ENCODE assay signal across 12 cellular contexts in genomic region chr14:72962829-72963312, GRCh38. TPM values are rescaled to one million over a fixed set of nuclear protein-coding genes. Genes with fewer than 3 reads are reported as not detected.
DNase-seq lines count a peak whose midpoint lies in the region; ATAC-seq and TF ChIP-seq lines count a peak whose summit lies in the region.
"Had no signal": no experiment of that assay in that cellular context is flagged by ENCODE, and none has a peak within 500 bp of the region (broad histone marks: within the 10 kb centered on the region; RNA-seq: fewer than 3 reads in every experiment).

No MANE protein-coding gene starts in this region.

- ATAC-seq in gastroesophageal sphincter: no peak

- CTCF ChIA-PET in activated naive CD4-positive, alpha-beta T cell treated with anti-CD3 and anti-CD28 coated beads, Interleukin-2, amount 10 ng/mL, durations not matched to agents 7 days and 5 days (lab: Charles Lee): no interaction called here

- TF ChIP-seq EP300 in gastroesophageal sphincter (IDR thresholded peaks at IDR 0.05): no peak

- H3K27ac ChIP-seq in gastroesophageal sphincter: no peak overlapping the region

- H3K27ac Mint-ChIP-seq in activated naive CD4-positive, alpha-beta T cell treated with anti-CD3 and anti-CD28 coated beads, Interleukin-2, amount 10 ng/mL, durations not matched to agents 7 days and 5 days: peak overlapping the region; percentile 19
- H3K27ac Mint-ChIP-seq in stimulated activated naive CD8-positive, alpha-beta T cell treated with anti-CD3 and anti-CD28 coated beads, Interleukin-15, Interleukin-2, amounts not matched to agents 100 ng/mL and 50 ng/mL, for 24 hours: peak overlapping the region; percentile 81
- H3K27ac Mint-ChIP-seq in mesothelial cell of epicardium: no peak overlapping the region
- H3K27ac Mint-ChIP-seq: activated naive CD4-positive, alpha-beta T cell treated with anti-CD3 and anti-CD28 coated beads, Interleukin-2, amount 50 U/mL, for 24 hours had no signal

- H3K4me1 Mint-ChIP-seq in activated naive CD4-positive, alpha-beta T cell treated with anti-CD3 and anti-CD28 coated beads, Interleukin-2, amount 10 ng/mL, durations not matched to agents 7 days and 5 days: peaks cover 15% of the 10 kb centered on the region
- H3K4me1 Mint-ChIP-seq in stimulated activated naive CD8-positive, alpha-beta T cell treated with anti-CD3 and anti-CD28 coated beads, Interleukin-15, Interleukin-2, amounts not matched to agents 100 ng/mL and 50 ng/mL, for 24 hours (ENCODE audit: low read depth): peaks cover 18% of the 10 kb centered on the region
- no peaks in the 10 kb centered on the region for H3K4me1 Mint-ChIP-seq in mesothelial cell of epicardium

- peaks cover 32% of the 10 kb centered on the region for H3K36me3 Mint-ChIP-seq in activated naive CD4-positive, alpha-beta T cell treated with anti-CD3 and anti-CD28 coated beads, Interleukin-2, amount 10 ng/mL, durations not matched to agents 7 days and 5 days
- H3K36me3 Mint-ChIP-seq in stimulated activated naive CD8-positive, alpha-beta T cell treated with anti-CD3 and anti-CD28 coated beads, Interleukin-15, Interleukin-2, amounts not matched to agents 100 ng/mL and 50 ng/mL, for 24 hours (ENCODE audit: low read depth): peaks cover 40% of the 10 kb centered on the region
- H3K36me3 Mint-ChIP-seq in mesothelial cell of epicardium: peaks cover 31% of the 10 kb centered on the region

- 39 to 56% methylated on average over 5 to 6 of the region's 6 CpGs for WGBS in gastroesophageal sphincter (ENCODE audit: low coverage in 1 of 2), 2 donors

- no peaks in the 10 kb centered on the region for H3K27me3 ChIP-seq in gastroesophageal sphincter

- no peaks in the 10 kb centered on the region for H3K9me3 Mint-ChIP-seq in activated naive CD4-positive, alpha-beta T cell treated with anti-CD3 and anti-CD28 coated beads, Interleukin-2, amount 10 ng/mL, durations not matched to agents 7 days and 5 days
- no peaks in the 10 kb centered on the region for H3K9me3 Mint-ChIP-seq in stimulated activated naive CD8-positive, alpha-beta T cell treated with anti-CD3 and anti-CD28 coated beads, Interleukin-15, Interleukin-2, amounts not matched to agents 100 ng/mL and 50 ng/mL, for 24 hours
- no peaks in the 10 kb centered on the region for H3K9me3 Mint-ChIP-seq in mesothelial cell of epicardium
- H3K9me3 Mint-ChIP-seq: activated naive CD4-positive, alpha-beta T cell treated with anti-CD3 and anti-CD28 coated beads, Interleukin-2, amount 50 U/mL, for 24 hours; CD8-positive, alpha-beta memory T cell had no signal

- no peaks in the 10 kb centered on the region for H3K9me3 ChIP-seq in gastroesophageal sphincter

- TF ChIP-seq CTCF in mesothelial cell of epicardium (IDR thresholded peaks at IDR 0.05; ENCODE audit: unreplicated experiment): no peak
- no peak for TF ChIP-seq CTCF in gastroesophageal sphincter (IDR thresholded peaks at IDR 0.05)

- no peaks in the 10 kb centered on the region for H3K27me3 Mint-ChIP-seq in activated naive CD4-positive, alpha-beta T cell treated with anti-CD3 and anti-CD28 coated beads, Interleukin-2, amount 10 ng/mL, durations not matched to agents 7 days and 5 days
- H3K27me3 Mint-ChIP-seq in stimulated activated naive CD8-positive, alpha-beta T cell treated with anti-CD3 and anti-CD28 coated beads, Interleukin-15, Interleukin-2, amounts not matched to agents 100 ng/mL and 50 ng/mL, for 24 hours: no peaks in the 10 kb centered on the region
- peaks cover 3% of the 10 kb centered on the region for H3K27me3 Mint-ChIP-seq in mesothelial cell of epicardium (ENCODE audit: low read depth)
- H3K27me3 Mint-ChIP-seq: activated naive CD4-positive, alpha-beta T cell treated with anti-CD3 and anti-CD28 coated beads, Interleukin-2, amount 50 U/mL, for 24 hours; CD8-positive, alpha-beta memory T cell had no signal

- DNase-seq in activated naive CD4-positive, alpha-beta T cell treated with anti-CD3 and anti-CD28 coated beads, Interleukin-2, amount 10 ng/mL, durations not matched to agents 7 days and 5 days: no peak
- DNase-seq in activated naive CD4-positive, alpha-beta T cell treated with anti-CD3 and anti-CD28 coated beads, Interleukin-2, amount 50 U/mL, for 16 hours: no peak
- peak; percentile 79 to 82 for DNase-seq in NCI-H524 (lab: John Stamatoyannopoulos, UW)
- peak; percentile 30 for DNase-seq in dedifferentiated amniotic fluid mesenchymal stem cell (ENCODE audit: extremely low spot score)
- DNase-seq in mesothelial cell of epicardium (ENCODE audit: low spot score in 2 of 2, unreplicated experiment in 2 of 2): no peak
- no peak for DNase-seq in activated effector memory CD4-positive, alpha-beta T cell treated with Interleukin-2 at 50 U/mL for 16 hours
- DNase-seq: NCI-H526 had no signal

- TF ChIP-seq POLR2A in gastroesophageal sphincter (IDR thresholded peaks at IDR 0.05): no peak

- H3K4me3 Mint-ChIP-seq in activated naive CD4-positive, alpha-beta T cell treated with anti-CD3 and anti-CD28 coated beads, Interleukin-2, amount 10 ng/mL, durations not matched to agents 7 days and 5 days: no peak overlapping the region
- no peak overlapping the region for H3K4me3 Mint-ChIP-seq in stimulated activated naive CD8-positive, alpha-beta T cell treated with anti-CD3 and anti-CD28 coated beads, Interleukin-15, Interleukin-2, amounts not matched to agents 100 ng/mL and 50 ng/mL, for 24 hours
- no peak overlapping the region for H3K4me3 Mint-ChIP-seq in mesothelial cell of epicardium
- H3K4me3 Mint-ChIP-seq: activated naive CD4-positive, alpha-beta T cell treated with anti-CD3 and anti-CD28 coated beads, Interleukin-2, amount 50 U/mL, for 24 hours; CD8-positive, alpha-beta memory T cell had no signal

- no peak overlapping the region for H3K4me3 ChIP-seq in gastroesophageal sphincter
- H3K4me3 ChIP-seq: lung had no signal

- no peaks in the 10 kb centered on the region for H3K4me1 ChIP-seq in gastroesophageal sphincter

- H3K36me3 ChIP-seq in gastroesophageal sphincter: peaks cover 0 to 49% of the 10 kb centered on the region in 2 donors

RNA-seq across cellular contexts. Expression of gene DCAF4, which starts 36.6 kb away (rescaled TPM):
- total RNA-seq in mesothelial cell of epicardium: 21.4 to 23.2 TPM (median 22.5 TPM) in 3 replicates
- total RNA-seq in gastroesophageal sphincter: 10 to 100 TPM in 3 of 4 donors, 1 to 10 TPM in 1; 9.0 to 22.6 (median 19.8) TPM

Comparison
In these comparisons a context has a peak if more than half of its experiments do, and no peak if none do; other contexts are left out.
1. DNase-seq: peak in NCI-H524 (2 of 2) and dedifferentiated amniotic fluid mesenchymal stem cell (single experiment); none in activated naive CD4-positive, alpha-beta T cell treated with anti-CD3 and anti-CD28 coated beads, Interleukin-2, amount 10 ng/mL, durations not matched to agents 7 days and 5 days (single experiment), activated naive CD4-positive, alpha-beta T cell treated with anti-CD3 and anti-CD28 coated beads, Interleukin-2, amount 50 U/mL, for 16 hours (single experiment), mesothelial cell of epicardium (0 of 2) and activated effector memory CD4-positive, alpha-beta T cell treated with Interleukin-2 at 50 U/mL for 16 hours (single experiment).